9 cellular contexts compared by ENCODE assay signal in the genomic region with DNA sequence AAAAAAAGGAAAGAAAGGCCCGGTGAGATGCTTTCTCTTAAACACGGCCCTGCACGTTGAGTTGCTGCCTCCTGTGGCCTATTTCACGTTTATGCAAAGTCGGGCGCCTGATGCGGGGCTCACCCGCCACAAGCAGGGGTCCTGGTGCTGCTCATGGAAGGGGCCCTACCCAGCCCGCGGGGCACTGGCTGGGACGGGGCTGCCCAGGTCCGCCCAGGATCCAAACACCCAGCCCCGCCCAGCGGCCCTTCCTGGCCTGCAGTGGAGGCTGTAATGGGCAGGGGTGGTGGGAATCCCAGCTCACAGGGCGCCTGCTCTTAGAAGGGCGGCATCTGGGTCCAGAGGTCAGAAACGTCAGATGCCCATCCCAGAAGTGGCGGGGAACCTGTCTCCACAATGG. TPM values are rescaled to one million over a fixed set of nuclear protein-coding genes. Genes with fewer than 3 reads are reported as not detected.
DNase-seq lines count a peak whose midpoint lies in the region; ATAC-seq, FAIRE-seq and TF ChIP-seq lines count a peak whose summit lies in the region.
"Had no signal": no experiment of that assay in that cellular context is flagged by ENCODE, and none has a peak within 500 bp of the region (broad histone marks: within the 10 kb centered on the region; RNA-seq: fewer than 3 reads in every experiment).

No MANE protein-coding gene starts in this region.

- no peak overlapping the region for H3K4me2 ChIP-seq in K562 (ENCODE audit: insufficient read depth, low read length)

- H3K79me2 ChIP-seq in K562 (ENCODE audit: control insufficient read depth, insufficient read depth, low read length) = no peaks in the 10 kb centered on the region

- H3K27me3 ChIP-seq in HUES48 (ENCODE audit: control insufficient read depth, insufficient read depth, low read length) (no peaks in the 10 kb centered on the region), K562 (ENCODE audit: control insufficient read depth in 2 of 2, insufficient read depth in 2 of 2, low read length in 2 of 2) (peaks cover 17 to 37% of the 10 kb centered on the region in 2 experiments), kidney epithelial cell (ENCODE audit: control insufficient read depth, insufficient read depth, low read length) (peaks cover 9% of the 10 kb centered on the region), subcutaneous abdominal adipose tissue (ENCODE audit: control insufficient read depth in 5 of 5, insufficient read depth in 4 of 5, low read length in 5 of 5) (peaks cover 0 to 26% (median 0%) of the 10 kb centered on the region in 5 donors), BE2C (no peaks in the 10 kb centered on the region; the same call in 1 of the 2 replicates)

- in situ Hi-C loops in K562 (cut with MboI) = no loop called here

- CTCF ChIA-PET in K562 (lab: Yijun Ruan, JAX; ENCODE audit: low intra/inter-chr PET ratio) = interaction anchor here (0.6 kb wide), 1 partner anchor 186 kb away, joined by 3 read pairs; the partner anchor contains the start of gene YBEY

- H3K9me1 ChIP-seq in K562 (ENCODE audit: control insufficient read depth, insufficient read depth, low read length) = no peaks in the 10 kb centered on the region

- H3K36me3 ChIP-seq in HUES48 (ENCODE audit: control insufficient read depth, insufficient read depth, low read length) (no peaks in the 10 kb centered on the region; the same call in 1 of the 2 replicates), K562 (ENCODE audit: control insufficient read depth, insufficient read depth, low read length) (no peaks in the 10 kb centered on the region), kidney epithelial cell (ENCODE audit: control insufficient read depth, insufficient read depth, low read length) (no peaks in the 10 kb centered on the region), subcutaneous abdominal adipose tissue (ENCODE audit: control insufficient read depth in 5 of 5, insufficient read depth in 5 of 5, low read length in 5 of 5) (no peaks in the 10 kb centered on the region), BE2C (no peaks in the 10 kb centered on the region)

- no peak for TF ChIP-seq RAD21 in K562 (CRISPR knock-in tag; conservative IDR thresholded peaks at IDR 0.05 in 1 of 2, IDR thresholded peaks at IDR 0.05 in 1 of 2)

- peaks cover 11% of the 10 kb centered on the region; the same call in 1 of the 2 replicates for H3K9me3 ChIP-seq in HUES48 (ENCODE audit: control insufficient read depth, insufficient read depth, low read length)
- H3K9me3 ChIP-seq in K562 (replicated peaks; ENCODE audit: control insufficient read depth, insufficient read depth, low read depth, low read length) = no peaks in the 10 kb centered on the region
- peaks cover 0 to 8% (median 7%) of the 10 kb centered on the region in 5 donors for H3K9me3 ChIP-seq in subcutaneous abdominal adipose tissue (ENCODE audit: control insufficient read depth in 5 of 5, low read length in 5 of 5)
- no peaks in the 10 kb centered on the region for H3K9me3 ChIP-seq in BE2C

- WGBS in K562 (ENCODE audit: insufficient coverage, low coverage, missing lambda C conversion rate) = 14% methylated on average over 15 of the region's 18 CpGs

- H3K4me3 ChIP-seq in HUES48 (ENCODE audit: low read depth, low read length) (peak overlapping the region; percentile 39; the same call in 1 of the 2 replicates), K562 (no peak overlapping the region), kidney epithelial cell (ENCODE audit: low read depth, low read length) (peak overlapping the region; percentile 17), subcutaneous abdominal adipose tissue (ENCODE audit: low read depth in 1 of 5, low read length in 5 of 5) (peak overlapping the region; percentile 33 to 64 (median 55)), BE2C (ENCODE audit: low read depth, low read length) (no peak overlapping the region)

- intact Hi-C loops in K562 (cut with micrococcal nuclease) = loop anchor here (5.0 kb wide), 1 partner anchor 127 kb away; no protein-coding TSS in a partner anchor

- H3K4me1 ChIP-seq in HUES48 (ENCODE audit: control insufficient read depth, insufficient read depth, low read length) = 0 out of 2 replicates have a peak, but pooled peaks cover 2% of the 10 kb centered on the region
- peaks cover 0 to 24% of the 10 kb centered on the region in 2 experiments; a peak in 2 of 5 replicates for H3K4me1 ChIP-seq in K562 (replicated peaks in 1 of 2; ENCODE audit: control insufficient read depth in 2 of 2, insufficient read depth in 2 of 2, low read length in 2 of 2)
- H3K4me1 ChIP-seq in subcutaneous abdominal adipose tissue (ENCODE audit: control insufficient read depth in 5 of 5, insufficient read depth in 5 of 5, low read length in 5 of 5) = peaks cover 0 to 39% (median 28%) of the 10 kb centered on the region in 5 donors
- H3K4me1 ChIP-seq in BE2C = no peaks in the 10 kb centered on the region

- DNase-seq in K562 (ENCODE audit: extremely low read depth in 1 of 4, low spot score in 3 of 4) = peak in 2 of 4 experiments; percentile 11 to 13
- DNase-seq in kidney epithelial cell (ENCODE audit: low read depth) = no peak
- no peak for DNase-seq in NCI-H510A (lab: John Stamatoyannopoulos, UW)
- DNase-seq in BE2C = no peak
- no peak for DNase-seq in putamen (ENCODE audit: low spot score)

- TF ChIP-seq POLR2A in K562 (conservative IDR thresholded peaks at IDR 0.05) = no peak

- 0 out of 2 replicates have a peak, but pooled peaks cover 6% of the 10 kb centered on the region for H4K20me1 ChIP-seq in K562 (replicated peaks; ENCODE audit: control insufficient read depth, insufficient read depth, low read length)

- no peak overlapping the region for H3K9ac ChIP-seq in HUES48 (ENCODE audit: low read depth, low read length)
- H3K9ac ChIP-seq in K562 (ENCODE audit: insufficient read depth in 1 of 2, low read depth in 2 of 2, low read length in 2 of 2) = no peak overlapping the region
- H3K9ac ChIP-seq in subcutaneous abdominal adipose tissue (ENCODE audit: low read length in 5 of 5) = peak overlapping the region in 1 of 5 donors; percentile 21

- TF ChIP-seq CTCF in K562 (IDR thresholded peaks at IDR 0.05 in 2 of 3, conservative IDR thresholded peaks at IDR 0.05 in 1 of 3; ENCODE audit: insufficient read depth in 2 of 3, low read depth in 1 of 3, low read length in 3 of 3) = no peak
- TF ChIP-seq CTCF in kidney epithelial cell (IDR thresholded peaks at IDR 0.05; ENCODE audit: insufficient read depth, low read length, poor library complexity, severe bottlenecking) = no peak
- no peak for TF ChIP-seq CTCF in BE2C (IDR thresholded peaks at IDR 0.05; ENCODE audit: low read depth, low read length)

- no peak for TF ChIP-seq EP300 in K562 (IDR thresholded peaks at IDR 0.05; ENCODE audit: low read length)

- H3K27ac ChIP-seq in HUES48 (ENCODE audit: low read depth, low read length) (no peak overlapping the region), K562 (ENCODE audit: extremely low read depth, low read depth, low read length) (no peak overlapping the region), subcutaneous abdominal adipose tissue (ENCODE audit: low read depth, low read length) (peak overlapping the region; percentile 30)

- POLR2A ChIA-PET in K562 (lab: Yijun Ruan, JAX) = interaction anchor here (0.6 to 0.8 kb wide), 3 partner anchors 35 to 186 kb away, joined by 3 to 4 read pairs (median 3); no protein-coding TSS in a partner anchor

- no peak overlapping the region for H2AFZ ChIP-seq in K562 (ENCODE audit: low read depth, low read length)

- BruUV-seq in K562 (replicated peaks; lab: Mats Ljungman, UMichigan) = no TSS peak

- no peak for FAIRE-seq in K562 (lab: Jason Lieb, UNC)

- ATAC-seq in K562 = no peak; the same call in 2 of the 3 replicates
- ATAC-seq: activated CD4-positive, CD25-positive, alpha-beta regulatory T cell treated with anti-CD3 and anti-CD28 coated beads, Interleukin-2, amount 50 U/mL, for 24 hours had no signal

RNA-seq across cellular contexts. Expression of gene COL6A2, which starts 1.6 kb away (rescaled TPM):
- 3.1 and 5.2 TPM in 2 replicates for total RNA-seq in K562 (2011; cell fraction: chromatin; rRNA removed; ENCODE audit: low replicate concordance)
- 4.2 and 5.5 TPM in 2 replicates for total RNA-seq in K562 (2011; cell fraction: nucleolus; rRNA removed)
- total RNA-seq in K562 (2011; cell fraction: nucleoplasm; rRNA removed) = 1.4 and 2.1 TPM in 2 replicates
- total RNA-seq in K562 (2014; rRNA removed) (0.41 and 0.45 TPM in 2 replicates), K562 (2014; rRNA removed; fragmentation: Illumina TruSeq; extraction: Trizol) (not detected in 2 replicates), K562 (2015; rRNA removed; fragmentation: Illumina TruSeq; extraction: Trizol) (0.07 and 0.11 TPM in 2 replicates), K562 (2021) (1.1 and 1.3 TPM in 2 replicates), kidney epithelial cell (373 and 431 TPM in 2 replicates)
- polyA plus RNA-seq in K562 (2011; rRNA removed) (0.18 and 0.41 TPM in 2 replicates), K562 (2014; fragmentation: Illumina TruSeq; extraction: Trizol) (0.07 and 0.17 TPM in 2 replicates), K562 (2014; fragmentation: Nextera tagmentation; extraction: Ambion mirVana) (not detected), K562 (2014; rRNA removed) (0.29 and 0.47 TPM in 2 replicates)
- 0.12 and 0.30 TPM in 2 replicates for polyA plus RNA-seq in K562 (2011; cell fraction: cytosol; rRNA removed)
- 0.83 and 1.8 TPM in 2 replicates for polyA plus RNA-seq in K562 (2011; cell fraction: nucleus; rRNA removed)
- polyA plus RNA-seq in K562 (2012) = 0.35 and 8.2 TPM in 2 replicates
- polyA minus RNA-seq in K562 (2011; rRNA and poly(A)+ RNA removed) = 0.18 and 0.36 TPM in 2 replicates
- polyA minus RNA-seq in K562 (2011; cell fraction: cytosol; rRNA and poly(A)+ RNA removed) = 0.64 and 1.4 TPM in 2 replicates
- 0.67 and 1.2 TPM in 2 replicates for polyA minus RNA-seq in K562 (2011; cell fraction: nucleus; rRNA and poly(A)+ RNA removed)
- 14.8 TPM for polyA plus RNA-seq in BE2C (2012; ENCODE audit: insufficient read depth, insufficient read length, low read depth)

RNA-seq across cellular contexts. Expression of gene FTCD, which starts 55.9 kb away (rescaled TPM):
- total RNA-seq in K562 (2011; cell fraction: chromatin; rRNA removed; ENCODE audit: low replicate concordance) = 5.4 and 12.8 TPM in 2 replicates
- total RNA-seq in K562 (2011; cell fraction: nucleolus; rRNA removed) = 7.2 and 7.5 TPM in 2 replicates
- 3.4 and 5.4 TPM in 2 replicates for total RNA-seq in K562 (2011; cell fraction: nucleoplasm; rRNA removed)
- total RNA-seq in K562 (2014; rRNA removed) (not detected in 2 replicates), K562 (2014; rRNA removed; fragmentation: Illumina TruSeq; extraction: Trizol) (not detected in 2 replicates), K562 (2015; rRNA removed; fragmentation: Illumina TruSeq; extraction: Trizol) (0.08 and 0.25 TPM in 2 replicates), K562 (2021) (0.74 and 1.1 TPM in 2 replicates), kidney epithelial cell (0.33 TPM in 1 of 2 replicates, not detected in the other)
- polyA plus RNA-seq in K562 (2011; rRNA removed) (0.11 and 0.41 TPM in 2 replicates), K562 (2014; fragmentation: Illumina TruSeq; extraction: Trizol) (not detected in 2 replicates), K562 (2014; fragmentation: Nextera tagmentation; extraction: Ambion mirVana) (not detected), K562 (2014; rRNA removed) (0.50 and 1.6 TPM in 2 replicates)
- polyA plus RNA-seq in K562 (2011; cell fraction: cytosol; rRNA removed) = 0.19 and 0.69 TPM in 2 replicates
- polyA plus RNA-seq in K562 (2011; cell fraction: nucleus; rRNA removed) = 2.6 and 3.7 TPM in 2 replicates
- polyA plus RNA-seq in K562 (2012) = 1.5 and 3.0 TPM in 2 replicates
- 0.49 TPM in 1 of 2 replicates, not detected in the other for polyA minus RNA-seq in K562 (2011; rRNA and poly(A)+ RNA removed)
- polyA minus RNA-seq in K562 (2011; cell fraction: cytosol; rRNA and poly(A)+ RNA removed) = not detected in 2 replicates
- polyA minus RNA-seq in K562 (2011; cell fraction: nucleus; rRNA and poly(A)+ RNA removed) = 0.54 and 0.56 TPM in 2 replicates
- 3.1 TPM for polyA plus RNA-seq in BE2C (2012; ENCODE audit: insufficient read depth, insufficient read length, low read depth)
- total RNA-seq: M059J had no signal

Comparison
In these comparisons a context has a peak if more than half of its experiments do, and no peak if none do; other contexts are left out.
1. H3K4me3 ChIP-seq: peak in HUES48 (single experiment), kidney epithelial cell (single experiment) and subcutaneous abdominal adipose tissue (5 of 5); none in K562 (single experiment) and BE2C (single experiment).
2. RNA of gene COL6A2, which starts 1.6 kb away (total RNA-seq): 373 to 431 TPM in kidney epithelial cell; 0.07 to 5.5 TPM in K562; every median in the first group is over 10 times any median in the second.